2 cellular contexts compared by ENCODE assay signal in genomic region chr21:22225299-22225698, GRCh38.
TF ChIP-seq lines count a peak whose summit lies in the region.

No MANE protein-coding gene starts in this region.

TF ChIP-seq in HepG2, 621 proteins besides CTCF, POLR2A, EP300 and RAD21 (continued from another document):
- TF ChIP-seq GMEB2 (CRISPR knock-in tag; IDR thresholded peaks at IDR 0.05; ENCODE audit: low read depth) (no peak), EEA1 (CRISPR knock-in tag; IDR thresholded peaks at IDR 0.05; ENCODE audit: borderline replicate concordance) (no peak), ZNF367 (CRISPR knock-in tag; IDR thresholded peaks at IDR 0.05; ENCODE audit: borderline replicate concordance) (no peak), ZSCAN20 (CRISPR knock-in tag; IDR thresholded peaks at IDR 0.05; ENCODE audit: borderline replicate concordance) (no peak), ZNF558 (CRISPR knock-in tag; IDR thresholded peaks at IDR 0.05; ENCODE audit: borderline replicate concordance) (no peak), ZNF557 (CRISPR knock-in tag; IDR thresholded peaks at IDR 0.05) (no peak), MAFK (conservative IDR thresholded peaks at IDR 0.05 in 1 of 2, IDR thresholded peaks at IDR 0.05 in 1 of 2; ENCODE audit: low read length in 2 of 2) (no peak)
TF ChIP-seq in HepG2: peak in this region for 0.

TF ChIP-seq in H1, 55 proteins besides CTCF, POLR2A, EP300 and RAD21 (continued from another document):
- TF ChIP-seq RNF2 (IDR thresholded peaks at IDR 0.05; ENCODE audit: borderline replicate concordance, low read depth, low read length, missing control alignments, poor library complexity, severe bottlenecking) (no peak), CBX5 (IDR thresholded peaks at IDR 0.05; ENCODE audit: low read depth, low read length) (no peak), GABPA (IDR thresholded peaks at IDR 0.05; ENCODE audit: borderline replicate concordance, insufficient read depth, low read length) (no peak)
TF ChIP-seq in H1: peak in this region for 0.
